ENCODE assay signal across 8 cellular contexts in the genomic region with DNA sequence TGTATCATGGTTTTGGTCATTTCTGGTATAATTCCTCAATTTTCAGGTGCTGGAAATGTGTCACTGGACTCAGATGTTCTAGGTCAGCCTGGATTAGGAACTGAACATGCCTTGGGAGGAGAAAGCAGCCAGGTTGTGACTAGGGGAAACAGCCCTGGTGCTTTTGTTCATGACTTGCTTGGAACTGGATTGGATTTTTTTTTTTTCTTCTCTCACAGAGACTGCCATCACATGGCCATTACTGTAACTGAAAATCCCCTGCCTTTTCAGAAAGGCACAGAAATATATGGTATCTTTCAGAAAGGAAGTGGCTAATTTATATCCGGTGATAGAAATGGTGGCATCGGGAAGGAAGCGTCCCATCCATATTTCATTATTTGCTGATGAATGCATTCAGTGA. TPM values are rescaled to one million over a fixed set of nuclear protein-coding genes. Genes with fewer than 3 reads are reported as not detected.
DNase-seq lines count a peak whose midpoint lies in the region; ATAC-seq and TF ChIP-seq lines count a peak whose summit lies in the region.

No MANE protein-coding gene starts in this region.

- DNase-seq in HFFc6 (peak; percentile 50), germinal center (ENCODE audit: low spot score) (peak; percentile 7), Calu3 (no peak)
- no peak for DNase-seq in stimulated activated naive CD8-positive, alpha-beta T cell treated with anti-CD3 and anti-CD28 coated beads, Interleukin-15, Interleukin-2, amounts not matched to agents 100 U/mL and 50 U/mL, for 24 hours
- no peak for DNase-seq in activated CD4-positive, CD25-positive, alpha-beta regulatory T cell (lab: John Stamatoyannopoulos, UW)

- peak; percentile 75 for ATAC-seq in GM18498 (IDR thresholded peaks at IDR 0.05; ENCODE audit: unreplicated experiment)
- ATAC-seq in SK-N-SH treated with all-trans-retinoic acid at 6 μM for 48 hours: peak; percentile 26
- ATAC-seq in stimulated activated naive CD8-positive, alpha-beta T cell treated with anti-CD3 and anti-CD28 coated beads, Interleukin-15, Interleukin-2, amounts not matched to agents 100 U/mL and 50 U/mL, for 24 hours: peak; percentile 50
- ATAC-seq in HG02571 (IDR thresholded peaks at IDR 0.05; ENCODE audit: unreplicated experiment): no peak

- CTCF ChIA-PET in Calu3 (lab: Charles Lee): no interaction called here

- H3K4me3 Mint-ChIP-seq in HFFc6: peak overlapping the region; percentile 84
- no peak overlapping the region for H3K4me3 Mint-ChIP-seq in Calu3 (ENCODE audit: low read depth, unreplicated experiment)

- intact Hi-C loops in Calu3 (cut with micrococcal nuclease; ENCODE audit: unreplicated experiment): no loop called here

- H3K9me3 Mint-ChIP-seq in HFFc6 (peaks cover 2% of the 10 kb centered on the region), Calu3 (ENCODE audit: low read depth, unreplicated experiment) (no peaks in the 10 kb centered on the region)

- H3K36me3 Mint-ChIP-seq in HFFc6 (ENCODE audit: low read depth) (peaks cover 65% of the 10 kb centered on the region), Calu3 (ENCODE audit: insufficient read depth, unreplicated experiment) (no peaks in the 10 kb centered on the region)

- H3K27me3 Mint-ChIP-seq in HFFc6 (ENCODE audit: insufficient read depth): peaks cover 27% of the 10 kb centered on the region
- no peaks in the 10 kb centered on the region for H3K27me3 Mint-ChIP-seq in Calu3 (ENCODE audit: unreplicated experiment)

- H3K27ac Mint-ChIP-seq in HFFc6: peak overlapping the region; percentile 90
- no peak overlapping the region for H3K27ac Mint-ChIP-seq in Calu3 (ENCODE audit: unreplicated experiment)

- BruUV-seq in Calu3 (replicated peaks; lab: Mats Ljungman, UMichigan): no TSS peak

- TF ChIP-seq CTCF in HFFc6 (IDR thresholded peaks at IDR 0.05): peak; percentile 70
- no peak for TF ChIP-seq CTCF in Calu3 (IDR thresholded peaks at IDR 0.05; ENCODE audit: unreplicated experiment)

- peaks cover 100% of the 10 kb centered on the region for H3K4me1 Mint-ChIP-seq in HFFc6 (ENCODE audit: low read depth)
- peaks cover 36% of the 10 kb centered on the region for H3K4me1 Mint-ChIP-seq in Calu3 (ENCODE audit: low read depth, unreplicated experiment)

TF ChIP-seq in SK-N-SH treated with all-trans-retinoic acid at 6 μM for 48 hours, 23 proteins besides CTCF, POLR2A, EP300 and RAD21:
- no peak for TF ChIP-seq ARNTL (CRISPR knock-in tag; IDR thresholded peaks at IDR 0.05; ENCODE audit: borderline replicate concordance, low read depth)
- TF ChIP-seq, protein P1, sequence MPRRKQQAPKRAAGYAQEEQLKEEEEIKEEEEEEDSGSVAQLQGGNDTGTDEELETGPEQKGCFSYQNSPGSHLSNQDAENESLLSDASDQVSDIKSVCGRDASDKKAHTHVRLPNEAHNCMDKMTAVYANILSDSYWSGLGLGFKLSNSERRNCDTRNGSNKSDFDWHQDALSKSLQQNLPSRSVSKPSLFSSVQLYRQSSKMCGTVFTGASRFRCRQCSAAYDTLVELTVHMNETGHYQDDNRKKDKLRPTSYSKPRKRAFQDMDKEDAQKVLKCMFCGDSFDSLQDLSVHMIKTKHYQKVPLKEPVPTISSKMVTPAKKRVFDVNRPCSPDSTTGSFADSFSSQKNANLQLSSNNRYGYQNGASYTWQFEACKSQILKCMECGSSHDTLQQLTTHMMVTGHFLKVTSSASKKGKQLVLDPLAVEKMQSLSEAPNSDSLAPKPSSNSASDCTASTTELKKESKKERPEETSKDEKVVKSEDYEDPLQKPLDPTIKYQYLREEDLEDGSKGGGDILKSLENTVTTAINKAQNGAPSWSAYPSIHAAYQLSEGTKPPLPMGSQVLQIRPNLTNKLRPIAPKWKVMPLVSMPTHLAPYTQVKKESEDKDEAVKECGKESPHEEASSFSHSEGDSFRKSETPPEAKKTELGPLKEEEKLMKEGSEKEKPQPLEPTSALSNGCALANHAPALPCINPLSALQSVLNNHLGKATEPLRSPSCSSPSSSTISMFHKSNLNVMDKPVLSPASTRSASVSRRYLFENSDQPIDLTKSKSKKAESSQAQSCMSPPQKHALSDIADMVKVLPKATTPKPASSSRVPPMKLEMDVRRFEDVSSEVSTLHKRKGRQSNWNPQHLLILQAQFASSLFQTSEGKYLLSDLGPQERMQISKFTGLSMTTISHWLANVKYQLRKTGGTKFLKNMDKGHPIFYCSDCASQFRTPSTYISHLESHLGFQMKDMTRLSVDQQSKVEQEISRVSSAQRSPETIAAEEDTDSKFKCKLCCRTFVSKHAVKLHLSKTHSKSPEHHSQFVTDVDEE (CRISPR knock-in tag; IDR thresholded peaks at IDR 0.05): no peak
- no peak for TF ChIP-seq ZNF8 (CRISPR knock-in tag; IDR thresholded peaks at IDR 0.05)
- TF ChIP-seq OSR1 (CRISPR knock-in tag; IDR thresholded peaks at IDR 0.05): no peak
- no peak for TF ChIP-seq TCF4 (CRISPR knock-in tag; IDR thresholded peaks at IDR 0.05; ENCODE audit: borderline replicate concordance)
- TF ChIP-seq ESRRG (CRISPR knock-in tag; IDR thresholded peaks at IDR 0.05): no peak
- no peak for TF ChIP-seq ZFP3 (CRISPR knock-in tag; IDR thresholded peaks at IDR 0.05)
- no peak for TF ChIP-seq TOX (CRISPR knock-in tag; IDR thresholded peaks at IDR 0.05; ENCODE audit: borderline replicate concordance)
- TF ChIP-seq, protein P2, sequence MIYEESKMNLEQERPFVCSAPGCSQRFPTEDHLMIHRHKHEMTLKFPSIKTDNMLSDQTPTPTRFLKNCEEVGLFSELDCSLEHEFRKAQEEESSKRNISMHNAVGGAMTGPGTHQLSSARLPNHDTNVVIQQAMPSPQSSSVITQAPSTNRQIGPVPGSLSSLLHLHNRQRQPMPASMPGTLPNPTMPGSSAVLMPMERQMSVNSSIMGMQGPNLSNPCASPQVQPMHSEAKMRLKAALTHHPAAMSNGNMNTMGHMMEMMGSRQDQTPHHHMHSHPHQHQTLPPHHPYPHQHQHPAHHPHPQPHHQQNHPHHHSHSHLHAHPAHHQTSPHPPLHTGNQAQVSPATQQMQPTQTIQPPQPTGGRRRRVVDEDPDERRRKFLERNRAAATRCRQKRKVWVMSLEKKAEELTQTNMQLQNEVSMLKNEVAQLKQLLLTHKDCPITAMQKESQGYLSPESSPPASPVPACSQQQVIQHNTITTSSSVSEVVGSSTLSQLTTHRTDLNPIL (CRISPR knock-in tag; IDR thresholded peaks at IDR 0.05; ENCODE audit: low read depth): no peak
- no peak for TF ChIP-seq ZC3H10 (CRISPR knock-in tag; IDR thresholded peaks at IDR 0.05)
- TF ChIP-seq, protein P3, sequence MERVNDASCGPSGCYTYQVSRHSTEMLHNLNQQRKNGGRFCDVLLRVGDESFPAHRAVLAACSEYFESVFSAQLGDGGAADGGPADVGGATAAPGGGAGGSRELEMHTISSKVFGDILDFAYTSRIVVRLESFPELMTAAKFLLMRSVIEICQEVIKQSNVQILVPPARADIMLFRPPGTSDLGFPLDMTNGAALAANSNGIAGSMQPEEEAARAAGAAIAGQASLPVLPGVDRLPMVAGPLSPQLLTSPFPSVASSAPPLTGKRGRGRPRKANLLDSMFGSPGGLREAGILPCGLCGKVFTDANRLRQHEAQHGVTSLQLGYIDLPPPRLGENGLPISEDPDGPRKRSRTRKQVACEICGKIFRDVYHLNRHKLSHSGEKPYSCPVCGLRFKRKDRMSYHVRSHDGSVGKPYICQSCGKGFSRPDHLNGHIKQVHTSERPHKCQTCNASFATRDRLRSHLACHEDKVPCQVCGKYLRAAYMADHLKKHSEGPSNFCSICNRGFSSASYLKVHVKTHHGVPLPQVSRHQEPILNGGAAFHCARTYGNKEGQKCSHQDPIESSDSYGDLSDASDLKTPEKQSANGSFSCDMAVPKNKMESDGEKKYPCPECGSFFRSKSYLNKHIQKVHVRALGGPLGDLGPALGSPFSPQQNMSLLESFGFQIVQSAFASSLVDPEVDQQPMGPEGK (CRISPR knock-in tag; IDR thresholded peaks at IDR 0.05; ENCODE audit: borderline replicate concordance): no peak

RNA-seq across cellular contexts. Expression of a gene that starts 34.6 kb away (rescaled TPM):
- 100 to 1,000 TPM; 563 to 907 (median 620) TPM for total RNA-seq in HFFc6 (2021; fragmentation: NEBNext Ultra II Directional; extraction: Animal tissue kit (Norgen Biotek cat#: 25700))
- total RNA-seq in Calu3 (2022): 50.2 and 56.2 TPM in 2 replicates

Comparison
In these comparisons a context has a peak if more than half of its experiments do, and no peak if none do; other contexts are left out.
1. DNase-seq: peak in HFFc6 (single experiment) and germinal center (single experiment); none in stimulated activated naive CD8-positive, alpha-beta T cell treated with anti-CD3 and anti-CD28 coated beads, Interleukin-15, Interleukin-2, amounts not matched to agents 100 U/mL and 50 U/mL, for 24 hours (single experiment), Calu3 (single experiment) and activated CD4-positive, CD25-positive, alpha-beta regulatory T cell (0 of 4).